Comparison of ENCODE assay signal across 8 cellular contexts in genomic region chr9:6412572-6413364, GRCh38. TPM values are rescaled to one million over a fixed set of nuclear protein-coding genes. Genes with fewer than 3 reads are reported as not detected.
A peak's percentile ranks its signal among the peaks of the same experiment; 100 is the strongest.
DNase-seq lines count a peak whose midpoint lies in the region; ATAC-seq, FAIRE-seq and TF ChIP-seq lines count a peak whose summit lies in the region.

A gene with protein sequence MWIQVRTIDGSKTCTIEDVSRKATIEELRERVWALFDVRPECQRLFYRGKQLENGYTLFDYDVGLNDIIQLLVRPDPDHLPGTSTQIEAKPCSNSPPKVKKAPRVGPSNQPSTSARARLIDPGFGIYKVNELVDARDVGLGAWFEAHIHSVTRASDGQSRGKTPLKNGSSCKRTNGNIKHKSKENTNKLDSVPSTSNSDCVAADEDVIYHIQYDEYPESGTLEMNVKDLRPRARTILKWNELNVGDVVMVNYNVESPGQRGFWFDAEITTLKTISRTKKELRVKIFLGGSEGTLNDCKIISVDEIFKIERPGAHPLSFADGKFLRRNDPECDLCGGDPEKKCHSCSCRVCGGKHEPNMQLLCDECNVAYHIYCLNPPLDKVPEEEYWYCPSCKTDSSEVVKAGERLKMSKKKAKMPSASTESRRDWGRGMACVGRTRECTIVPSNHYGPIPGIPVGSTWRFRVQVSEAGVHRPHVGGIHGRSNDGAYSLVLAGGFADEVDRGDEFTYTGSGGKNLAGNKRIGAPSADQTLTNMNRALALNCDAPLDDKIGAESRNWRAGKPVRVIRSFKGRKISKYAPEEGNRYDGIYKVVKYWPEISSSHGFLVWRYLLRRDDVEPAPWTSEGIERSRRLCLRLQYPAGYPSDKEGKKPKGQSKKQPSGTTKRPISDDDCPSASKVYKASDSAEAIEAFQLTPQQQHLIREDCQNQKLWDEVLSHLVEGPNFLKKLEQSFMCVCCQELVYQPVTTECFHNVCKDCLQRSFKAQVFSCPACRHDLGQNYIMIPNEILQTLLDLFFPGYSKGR (plus strand): TSS chr9:6413199. CDS start chr9:6413491, 292 bp downstream.

- TF ChIP-seq POLR2A in GM12891 (IDR thresholded peaks at IDR 0.05; ENCODE audit: low read depth, low read length) (peak; percentile 95), adrenal gland (IDR thresholded peaks at IDR 0.05) (peak; percentile 76 to 91)

- H3K27ac ChIP-seq in adrenal gland (peak within 1 kb of the TSS; percentile 43 to 93 (median 90)), heart right ventricle (peak within 1 kb of the TSS; percentile 67 to 97 (median 89)), upper lobe of right lung (peak within 1 kb of the TSS; percentile 88)

- peak in 1 of 6 experiments; percentile 4 for TF ChIP-seq CTCF in adrenal gland (IDR thresholded peaks at IDR 0.05)
- peak in 3 of 9 donors; percentile 4 to 7 (median 5) for TF ChIP-seq CTCF in heart right ventricle (IDR thresholded peaks at IDR 0.05)
- TF ChIP-seq CTCF in upper lobe of right lung (IDR thresholded peaks at IDR 0.05): no peak

- CTCF ChIA-PET in T-cell (lab: Charles Lee): interaction anchor here in 1 of 2 donors (0.6 to 1.5 kb wide), 10 partner anchors 10 to 397 kb away, joined by 3 to 6 read pairs (median 3); partner anchors contain the start of gene RANBP6

- intact Hi-C loops in adrenal gland (cut with DNase I) (loop anchor here in 1 of 2 donors (10.0 kb wide), 1 partner anchor 82 kb away; no protein-coding TSS in a partner anchor), heart right ventricle (cut with DNase I) (loop anchor here in 4 of 10 donors (5.0 to 10.0 kb wide), 3 partner anchors 272 to 345 kb away; partner anchors contain the start of gene KDM4C (in 3 of the 4)), posterior vena cava (cut with DNase I) (no loop called here), upper lobe of right lung (cut with DNase I) (no loop called here)

- H3K9me3 Mint-ChIP-seq in T-cell: no peaks in the 10 kb centered on the region

- POLR2A ChIA-PET in T-cell (lab: Charles Lee): interaction anchor here (0.5 to 2.4 kb wide), 15 partner anchors 10 to 1225 kb away, joined by 3 to 24 read pairs (median 4); partner anchors contain the start of gene RANBP6 (in 1 of the 2)

- peak within 1 kb of the TSS; percentile 93 to 96 for H3K27ac Mint-ChIP-seq in T-cell

- H3K36me3 Mint-ChIP-seq in T-cell: peaks cover 16% of the 10 kb centered on the region

- peaks cover 9 to 30% of the 10 kb centered on the region in 2 donors for H3K4me1 ChIP-seq in adrenal gland (replicated peaks in 1 of 2)
- H3K4me1 ChIP-seq in heart right ventricle: peaks cover 3 to 39% (median 22%) of the 10 kb centered on the region in 9 donors
- peaks cover 20% of the 10 kb centered on the region for H3K4me1 ChIP-seq in upper lobe of right lung

- peak within 1 kb of the TSS; percentile 87 to 91 (median 90) for H3K4me3 Mint-ChIP-seq in T-cell

- WGBS in adrenal gland, 4 donors: 0 to 3% (median 1%) methylated on average over 37 to 80 of the region's 80 CpGs
- WGBS in heart right ventricle, 2 donors: 1% methylated on average over 80 of the region's 80 CpGs

- peak; percentile 84 for ATAC-seq in HG02840 (IDR thresholded peaks at IDR 0.05; ENCODE audit: low FRiP score, unreplicated experiment)
- peak; percentile 89 to 93 (median 92) for ATAC-seq in T-cell (replicated peaks in 1 of 4)
- peak; percentile 98 to 99 (median 98) for ATAC-seq in heart right ventricle
- peak; percentile 97 for ATAC-seq in upper lobe of right lung

- H3K36me3 ChIP-seq in adrenal gland (replicated peaks in 1 of 2) (no peaks in the 10 kb centered on the region), heart right ventricle (peaks cover 0 to 5% (median 0%) of the 10 kb centered on the region in 9 donors), upper lobe of right lung (no peaks in the 10 kb centered on the region)

- DNase-seq in GM12891 (ENCODE audit: insufficient read length, low spot score) (peak; percentile 88), NCI-H1436 treated with DMSO at 0.1 percent for 48 hours (lab: John Stamatoyannopoulos, UW) (peak; percentile 90), T-cell (peak; percentile 96 to 100 (median 99)), adrenal gland (peak; percentile 99), heart right ventricle (peak; percentile 99), posterior vena cava (ENCODE audit: low spot score) (peak; percentile 100), upper lobe of right lung (peak; percentile 100)

- H3K9me3 ChIP-seq in adrenal gland (replicated peaks in 1 of 3): no peaks in the 10 kb centered on the region
- no peaks in the 10 kb centered on the region for H3K9me3 ChIP-seq in heart right ventricle
- H3K9me3 ChIP-seq in upper lobe of right lung: no peaks in the 10 kb centered on the region

- H3K27me3 ChIP-seq in adrenal gland (no peaks in the 10 kb centered on the region), heart right ventricle (no peaks in the 10 kb centered on the region), upper lobe of right lung (no peaks in the 10 kb centered on the region)

- H3K4me1 Mint-ChIP-seq in T-cell: peaks cover 34 to 36% (median 34%) of the 10 kb centered on the region in 3 donors

- peak; percentile 92 for FAIRE-seq in GM12891 (lab: Jason Lieb, UNC)

- H3K27me3 Mint-ChIP-seq in T-cell: no peaks in the 10 kb centered on the region

- H3K4me3 ChIP-seq in adrenal gland (peak within 1 kb of the TSS; percentile 53 to 100 (median 78)), heart right ventricle (peak within 1 kb of the TSS; percentile 44 to 99 (median 94)), upper lobe of right lung (peak within 1 kb of the TSS; percentile 92)

TF ChIP-seq in GM12891, 5 proteins besides CTCF, POLR2A, EP300 and RAD21:
- TF ChIP-seq TAF1 (IDR thresholded peaks at IDR 0.05; ENCODE audit: low read depth, low read length): peak; percentile 88
- peak; percentile 31; the same call in 1 of the 2 replicates for TF ChIP-seq POU2F2 (IDR thresholded peaks at IDR 0.05; ENCODE audit: low read depth, low read length)
- peak; percentile 90 for TF ChIP-seq POLR2AphosphoS5 (IDR thresholded peaks at IDR 0.05; ENCODE audit: low read depth, low read length)
- TF ChIP-seq PAX5 (IDR thresholded peaks at IDR 0.05; ENCODE audit: insufficient read depth, low read length, severe bottlenecking): peak; percentile 33
- TF ChIP-seq SPI1 (IDR thresholded peaks at IDR 0.05; ENCODE audit: low read depth, low read length): peak; percentile 86

RNA-seq across cellular contexts. Expression of the gene that starts here (rescaled TPM):
- polyA plus RNA-seq in GM12891 (2012; ENCODE audit: low read depth, missing spikeins): 31.6 TPM
- total RNA-seq in T-cell (100 to 1,000 TPM in 2 of 5 donors, 10 to 100 TPM in 3; 92.7 to 125 (median 96.2) TPM), adrenal gland (10 to 100 TPM; 16.1 to 40.7 (median 29.0) TPM), heart right ventricle (10 to 100 TPM; 11.2 to 19.7 (median 13.1) TPM), posterior vena cava (10 to 100 TPM; 36.2 to 41.0 TPM), upper lobe of right lung (42.4 TPM)
- polyA plus RNA-seq in adrenal gland (10 to 100 TPM; 22.5 to 27.1 (median 23.7) TPM), heart right ventricle (10 to 100 TPM in 1 of 2 donors, 1 to 10 TPM in 1; 9.6 to 14.5 TPM)

Comparison
In these comparisons a context has a peak if more than half of its experiments do, and no peak if none do; other contexts are left out.
1. Peak in every context shown above with its lines: DNase-seq, ATAC-seq, H3K4me3 ChIP-seq and H3K27ac ChIP-seq.